ENCODE assay signal across 20 cellular contexts in the genomic region with DNA sequence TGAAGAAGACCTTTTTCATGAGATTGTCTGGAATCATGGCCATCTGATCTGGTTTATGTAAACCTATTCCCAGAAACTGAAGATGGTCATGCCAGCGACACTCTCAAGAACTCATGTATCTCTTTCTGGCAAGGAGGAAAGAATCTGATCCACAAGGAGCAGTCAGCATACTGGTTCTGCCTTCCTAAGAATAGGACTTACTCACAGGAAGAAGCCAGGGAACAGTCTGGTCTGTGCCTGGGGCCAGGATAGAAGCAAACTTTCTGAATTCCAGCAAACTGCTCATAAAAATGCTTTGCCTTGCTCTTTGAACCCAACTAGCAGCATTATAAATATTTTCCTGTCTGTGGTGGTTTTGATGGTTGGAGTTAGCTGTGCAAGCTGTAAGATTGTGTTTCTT.
DNase-seq lines count a peak whose midpoint lies in the region; ATAC-seq lines count a peak whose summit lies in the region.
"Had no signal": no experiment of that assay in that cellular context is flagged by ENCODE, and none has a peak within 500 bp of the region (broad histone marks: within the 10 kb centered on the region; RNA-seq: fewer than 3 reads in every experiment).

No MANE protein-coding gene starts in this region.

- H3K9ac ChIP-seq in BLaER1 treated with 17β-estradiol and CSF1 and Interleukin-3, amounts not matched to agents 10 nM and 100 nM, result no peak overlapping the region

- intact Hi-C loops in sciatic nerve (cut with DNase I), result no loop called here

- no peak overlapping the region for H3K27ac ChIP-seq in BLaER1 treated with 17β-estradiol and CSF1 and Interleukin-3, amounts not matched to agents 10 nM and 100 nM
- H3K27ac ChIP-seq: HL-60 had no signal

- ATAC-seq in sciatic nerve (peak; percentile 74), GM18520 (IDR thresholded peaks at IDR 0.05; ENCODE audit: unreplicated experiment) (no peak)
- ATAC-seq: K562, Panc1, SK-N-SH treated with all-trans-retinoic acid at 6 μM for 48 hours had no signal

- H3K27me3 ChIP-seq in BLaER1 treated with 17β-estradiol and CSF1 and Interleukin-3, amounts not matched to agents 10 nM and 100 nM, result no peaks in the 10 kb centered on the region

- no peaks in the 10 kb centered on the region for H3K9me3 ChIP-seq in BLaER1 treated with 17β-estradiol and CSF1 and Interleukin-3, amounts not matched to agents 10 nM and 100 nM (replicated peaks in 1 of 11)

- no peak overlapping the region for H3K4me3 ChIP-seq in BLaER1 treated with 17β-estradiol and CSF1 and Interleukin-3, amounts not matched to agents 10 nM and 100 nM
- H3K4me3 ChIP-seq: K562 had no signal

- H3K36me3 ChIP-seq in BLaER1 treated with 17β-estradiol and CSF1 and Interleukin-3, amounts not matched to agents 10 nM and 100 nM, result no peaks in the 10 kb centered on the region

- DNase-seq in RPMI7951 (ENCODE audit: low read depth), result peak; percentile 4
- peak; percentile 67 for DNase-seq in foreskin melanocyte
- no peak for DNase-seq in sciatic nerve (ENCODE audit: low spot score)
- DNase-seq in stimulated activated naive CD4-positive, alpha-beta T cell (lab: John Stamatoyannopoulos, UW), result no peak
- no peak for DNase-seq in HCEC 1CT
- DNase-seq: COR-L47, DMS53, H7, NCI-H1436, NCI-H2029, NCI-H2171, NCI-H446 treated with DMSO at 0.1 percent for 48 hours, NCI-H82, SHP77 had no signal

- peak overlapping the region; percentile 29 to 64 (median 43); a peak in 20 of 22 replicates for H3K4me2 ChIP-seq in BLaER1 treated with 17β-estradiol and CSF1 and Interleukin-3, amounts not matched to agents 10 nM and 100 nM

- peaks cover 10 to 22% (median 15%) of the 10 kb centered on the region in 10 experiments; a peak in 19 of 20 replicates for H3K4me1 ChIP-seq in BLaER1 treated with 17β-estradiol and CSF1 and Interleukin-3, amounts not matched to agents 10 nM and 100 nM

- H4K20me1 ChIP-seq in BLaER1 treated with 17β-estradiol and CSF1 and Interleukin-3, amounts not matched to agents 10 nM and 100 nM, result no peaks in the 10 kb centered on the region

Comparison
In these comparisons a context has a peak if more than half of its experiments do, and no peak if none do; other contexts are left out.
1. DNase-seq: peak in RPMI7951 (single experiment) and foreskin melanocyte (single experiment); none in sciatic nerve (single experiment), stimulated activated naive CD4-positive, alpha-beta T cell (0 of 6) and HCEC 1CT (single experiment).